ENCODE assay signal across 11 cellular contexts in genomic region chr4:17762705-17763104, GRCh38. TPM values are rescaled to one million over a fixed set of nuclear protein-coding genes. Genes with fewer than 3 reads are reported as not detected.
DNase-seq lines count a peak whose midpoint lies in the region; ATAC-seq, FAIRE-seq and TF ChIP-seq lines count a peak whose summit lies in the region.
"Had no signal": no experiment of that assay in that cellular context is flagged by ENCODE, and none has a peak within 500 bp of the region (broad histone marks: within the 10 kb centered on the region; RNA-seq: fewer than 3 reads in every experiment).

No MANE protein-coding gene starts in this region.

- H3K36me3 Mint-ChIP-seq in Caco-2 (ENCODE audit: insufficient read depth, unreplicated experiment) = no peaks in the 10 kb centered on the region

- no peak overlapping the region for H3K27ac ChIP-seq in pancreas
- H3K27ac ChIP-seq: skin epidermis, suprapubic skin had no signal

- H3K27me3 ChIP-seq in Caco-2 (replicated peaks; ENCODE audit: control insufficient read depth, insufficient read depth, low read length) (no peaks in the 10 kb centered on the region), pancreas (no peaks in the 10 kb centered on the region)
- H3K27me3 ChIP-seq: suprapubic skin had no signal

- peaks cover 6% of the 10 kb centered on the region for H3K9me3 Mint-ChIP-seq in Caco-2 (ENCODE audit: unreplicated experiment)

- in situ Hi-C loops in KBM-7 (cut with MboI; ENCODE audit: low pct_unique_long_range_greater_than_20kb, low sequenced_read_pairs) = no loop called here

- H3K27me3 Mint-ChIP-seq in Caco-2 (ENCODE audit: insufficient read depth, unreplicated experiment) = no peaks in the 10 kb centered on the region

- H3K4me1 Mint-ChIP-seq in Caco-2 (ENCODE audit: low read depth, unreplicated experiment) = no peaks in the 10 kb centered on the region

- no TSS peak for BruUV-seq in Caco-2 (replicated peaks; lab: Mats Ljungman, UMichigan)

- POLR2A ChIA-PET in Caco-2 (lab: Charles Lee) = no interaction called here

- no peak overlapping the region for H3K4me3 Mint-ChIP-seq in Caco-2 (ENCODE audit: unreplicated experiment)

- FAIRE-seq in pancreas (lab: Jason Lieb, UNC) = no peak

- ATAC-seq in SK-N-SH treated with all-trans-retinoic acid at 6 μM for 48 hours (peak; percentile 31; the same call in 2 of the 3 replicates), HG02973 (IDR thresholded peaks at IDR 0.05; ENCODE audit: unreplicated experiment) (no peak), pancreas (no peak)

- TF ChIP-seq CTCF in Caco-2 (IDR thresholded peaks at IDR 0.05; ENCODE audit: insufficient read depth in 1 of 2, low read depth in 1 of 2, low read length in 1 of 2, severe bottlenecking in 1 of 2, unreplicated experiment in 1 of 2) = peak; percentile 16 to 21
- TF ChIP-seq CTCF in HFF-Myc (IDR thresholded peaks at IDR 0.05; ENCODE audit: low read depth, low read length, missing control alignments) = peak; percentile 39
- TF ChIP-seq CTCF in pancreas (IDR thresholded peaks at IDR 0.05) = no peak

- H3K4me3 ChIP-seq in Caco-2 (ENCODE audit: low read depth, low read length) (no peak overlapping the region), HFF-Myc (replicated peaks; ENCODE audit: low read depth, low read length) (no peak overlapping the region), pancreas (no peak overlapping the region)
- H3K4me3 ChIP-seq: skin epidermis, suprapubic skin had no signal

- intact Hi-C loops in Caco-2 (cut with micrococcal nuclease; ENCODE audit: unreplicated experiment) (no loop called here), pancreas (cut with DNase I) (no loop called here)

- no peak overlapping the region for H3K27ac Mint-ChIP-seq in Caco-2 (ENCODE audit: unreplicated experiment)

- CTCF ChIA-PET in Caco-2 (lab: Charles Lee) = no interaction called here

- DNase-seq in Caco-2 = no peak
- no peak for DNase-seq in HFF-Myc (ENCODE audit: extremely low read depth, low read depth)
- DNase-seq in iris pigment epithelial cell (ENCODE audit: low read depth) = peak; percentile 52
- DNase-seq in KBM-7 = no peak
- no peak for DNase-seq in NCI-H2227 treated with DMSO at 0.1 percent for 48 hours (lab: John Stamatoyannopoulos, UW)
- DNase-seq in pancreas = no peak
- DNase-seq: Kasumi-1 had no signal

- H3K9me3 ChIP-seq in Caco-2 = no peaks in the 10 kb centered on the region
- no peaks in the 10 kb centered on the region for H3K9me3 ChIP-seq in pancreas
- H3K9me3 ChIP-seq: suprapubic skin had no signal

- H3K36me3 ChIP-seq in Caco-2 (ENCODE audit: control insufficient read depth, insufficient read depth, low read length) (no peaks in the 10 kb centered on the region), pancreas (no peaks in the 10 kb centered on the region)
- H3K36me3 ChIP-seq: suprapubic skin had no signal

- H3K4me1 ChIP-seq in Caco-2 (no peaks in the 10 kb centered on the region), pancreas (no peaks in the 10 kb centered on the region)
- H3K4me1 ChIP-seq: suprapubic skin had no signal

- 78 to 86% methylated on average over 1 of the region's 1 CpG for WGBS in pancreas, 2 donors

TF ChIP-seq in SK-N-SH treated with all-trans-retinoic acid at 6 μM for 48 hours, 23 proteins besides CTCF, POLR2A, EP300 and RAD21 (continues in another document):
- TF ChIP-seq, protein P1, sequence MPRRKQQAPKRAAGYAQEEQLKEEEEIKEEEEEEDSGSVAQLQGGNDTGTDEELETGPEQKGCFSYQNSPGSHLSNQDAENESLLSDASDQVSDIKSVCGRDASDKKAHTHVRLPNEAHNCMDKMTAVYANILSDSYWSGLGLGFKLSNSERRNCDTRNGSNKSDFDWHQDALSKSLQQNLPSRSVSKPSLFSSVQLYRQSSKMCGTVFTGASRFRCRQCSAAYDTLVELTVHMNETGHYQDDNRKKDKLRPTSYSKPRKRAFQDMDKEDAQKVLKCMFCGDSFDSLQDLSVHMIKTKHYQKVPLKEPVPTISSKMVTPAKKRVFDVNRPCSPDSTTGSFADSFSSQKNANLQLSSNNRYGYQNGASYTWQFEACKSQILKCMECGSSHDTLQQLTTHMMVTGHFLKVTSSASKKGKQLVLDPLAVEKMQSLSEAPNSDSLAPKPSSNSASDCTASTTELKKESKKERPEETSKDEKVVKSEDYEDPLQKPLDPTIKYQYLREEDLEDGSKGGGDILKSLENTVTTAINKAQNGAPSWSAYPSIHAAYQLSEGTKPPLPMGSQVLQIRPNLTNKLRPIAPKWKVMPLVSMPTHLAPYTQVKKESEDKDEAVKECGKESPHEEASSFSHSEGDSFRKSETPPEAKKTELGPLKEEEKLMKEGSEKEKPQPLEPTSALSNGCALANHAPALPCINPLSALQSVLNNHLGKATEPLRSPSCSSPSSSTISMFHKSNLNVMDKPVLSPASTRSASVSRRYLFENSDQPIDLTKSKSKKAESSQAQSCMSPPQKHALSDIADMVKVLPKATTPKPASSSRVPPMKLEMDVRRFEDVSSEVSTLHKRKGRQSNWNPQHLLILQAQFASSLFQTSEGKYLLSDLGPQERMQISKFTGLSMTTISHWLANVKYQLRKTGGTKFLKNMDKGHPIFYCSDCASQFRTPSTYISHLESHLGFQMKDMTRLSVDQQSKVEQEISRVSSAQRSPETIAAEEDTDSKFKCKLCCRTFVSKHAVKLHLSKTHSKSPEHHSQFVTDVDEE (CRISPR knock-in tag; IDR thresholded peaks at IDR 0.05) = no peak
- TF ChIP-seq CREB5 (CRISPR knock-in tag; IDR thresholded peaks at IDR 0.05; ENCODE audit: low read depth) = no peak
- no peak for TF ChIP-seq ZNF8 (CRISPR knock-in tag; IDR thresholded peaks at IDR 0.05)
- no peak for TF ChIP-seq ZFP30 (CRISPR knock-in tag; IDR thresholded peaks at IDR 0.05)
- no peak for TF ChIP-seq ISL1 (CRISPR knock-in tag; IDR thresholded peaks at IDR 0.05)
- TF ChIP-seq, protein P2, sequence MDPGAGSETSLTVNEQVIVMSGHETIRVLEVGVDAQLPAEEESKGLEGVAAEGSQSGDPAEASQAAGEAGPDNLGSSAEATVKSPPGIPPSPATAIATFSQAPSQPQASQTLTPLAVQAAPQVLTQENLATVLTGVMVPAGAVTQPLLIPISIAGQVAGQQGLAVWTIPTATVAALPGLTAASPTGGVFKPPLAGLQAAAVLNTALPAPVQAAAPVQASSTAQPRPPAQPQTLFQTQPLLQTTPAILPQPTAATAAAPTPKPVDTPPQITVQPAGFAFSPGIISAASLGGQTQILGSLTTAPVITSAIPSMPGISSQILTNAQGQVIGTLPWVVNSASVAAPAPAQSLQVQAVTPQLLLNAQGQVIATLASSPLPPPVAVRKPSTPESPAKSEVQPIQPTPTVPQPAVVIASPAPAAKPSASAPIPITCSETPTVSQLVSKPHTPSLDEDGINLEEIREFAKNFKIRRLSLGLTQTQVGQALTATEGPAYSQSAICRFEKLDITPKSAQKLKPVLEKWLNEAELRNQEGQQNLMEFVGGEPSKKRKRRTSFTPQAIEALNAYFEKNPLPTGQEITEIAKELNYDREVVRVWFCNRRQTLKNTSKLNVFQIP (CRISPR knock-in tag; IDR thresholded peaks at IDR 0.05; ENCODE audit: borderline replicate concordance, low read depth) = no peak
- no peak for TF ChIP-seq TCF4 (CRISPR knock-in tag; IDR thresholded peaks at IDR 0.05; ENCODE audit: borderline replicate concordance)
- no peak for TF ChIP-seq TOX (CRISPR knock-in tag; IDR thresholded peaks at IDR 0.05; ENCODE audit: borderline replicate concordance)
- no peak for TF ChIP-seq RARB (CRISPR knock-in tag; IDR thresholded peaks at IDR 0.05)
- TF ChIP-seq GLIS3 (CRISPR knock-in tag; IDR thresholded peaks at IDR 0.05) = no peak
- TF ChIP-seq OSR1 (CRISPR knock-in tag; IDR thresholded peaks at IDR 0.05) = no peak
- TF ChIP-seq, protein P3, sequence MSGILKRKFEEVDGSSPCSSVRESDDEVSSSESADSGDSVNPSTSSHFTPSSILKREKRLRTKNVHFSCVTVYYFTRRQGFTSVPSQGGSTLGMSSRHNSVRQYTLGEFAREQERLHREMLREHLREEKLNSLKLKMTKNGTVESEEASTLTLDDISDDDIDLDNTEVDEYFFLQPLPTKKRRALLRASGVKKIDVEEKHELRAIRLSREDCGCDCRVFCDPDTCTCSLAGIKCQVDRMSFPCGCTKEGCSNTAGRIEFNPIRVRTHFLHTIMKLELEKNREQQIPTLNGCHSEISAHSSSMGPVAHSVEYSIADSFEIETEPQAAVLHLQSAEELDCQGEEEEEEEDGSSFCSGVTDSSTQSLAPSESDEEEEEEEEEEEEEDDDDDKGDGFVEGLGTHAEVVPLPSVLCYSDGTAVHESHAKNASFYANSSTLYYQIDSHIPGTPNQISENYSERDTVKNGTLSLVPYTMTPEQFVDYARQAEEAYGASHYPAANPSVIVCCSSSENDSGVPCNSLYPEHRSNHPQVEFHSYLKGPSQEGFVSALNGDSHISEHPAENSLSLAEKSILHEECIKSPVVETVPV (CRISPR knock-in tag; IDR thresholded peaks at IDR 0.05) = no peak
- TF ChIP-seq PPARA (CRISPR knock-in tag; IDR thresholded peaks at IDR 0.05; ENCODE audit: borderline replicate concordance) = no peak
- no peak for TF ChIP-seq ZFP3 (CRISPR knock-in tag; IDR thresholded peaks at IDR 0.05)
- no peak for TF ChIP-seq ZNF70 (CRISPR knock-in tag; IDR thresholded peaks at IDR 0.05)
- no peak for TF ChIP-seq ZNF565 (CRISPR knock-in tag; conservative IDR thresholded peaks at IDR 0.05; ENCODE audit: low read depth)

RNA-seq across cellular contexts. Expression of gene FAM184B, which starts 18.7 kb away (rescaled TPM):
- total RNA-seq in Caco-2 (2022) (not detected in 2 replicates), pancreas (not detected)
- polyA plus RNA-seq in pancreas = under 1 TPM; 0.04 to 0.07 TPM

RNA-seq across cellular contexts. Expression of gene DCAF16, which starts 47.9 kb away (rescaled TPM):
- 52.3 and 55.3 TPM in 2 replicates for total RNA-seq in Caco-2 (2022)
- 10 to 100 TPM; 12.4 to 23.5 (median 14.4) TPM for total RNA-seq in pancreas
- 10 to 100 TPM in 1 of 2 donors, 1 to 10 TPM in 1; 6.4 to 13.8 TPM for polyA plus RNA-seq in pancreas

RNA-seq across cellular contexts. Expression of gene NCAPG, which starts 48.1 kb away (rescaled TPM):
- total RNA-seq in Caco-2 (2022) = 48.9 and 54.0 TPM in 2 replicates
- total RNA-seq in pancreas = 1 to 10 TPM in 1 of 6 donors, under 1 TPM in 4, not detected in 1; 0.23 to 1.3 (median 0.54) TPM
- under 1 TPM; 0.09 to 0.30 TPM for polyA plus RNA-seq in pancreas

Comparison
In these comparisons a context has a peak if more than half of its experiments do, and no peak if none do; other contexts are left out.
1. CTCF ChIP-seq: peak in Caco-2 (2 of 2) and HFF-Myc (single experiment); none in pancreas (0 of 4).
2. RNA of gene NCAPG, which starts 48.1 kb away (total RNA-seq): 48.9 to 54.0 TPM in Caco-2; 0.23 to 1.3 TPM in pancreas; every median in the first group is over 10 times any median in the second.